Comparison of ENCODE assay signal across 1 cellular context in genomic region chr3:50207359-50208042, GRCh38.
TF ChIP-seq lines count a peak whose summit lies in the region.

No MANE protein-coding gene starts in this region.

TF ChIP-seq in HepG2, 621 proteins besides CTCF, POLR2A, EP300 and RAD21:
- TF ChIP-seq ZNF446 (CRISPR knock-in tag; IDR thresholded peaks at IDR 0.05) (0 out of 2 replicates have a peak, but pooled peaks have one; percentile 32), REPIN1 (CRISPR knock-in tag; IDR thresholded peaks at IDR 0.05; ENCODE audit: borderline replicate concordance, low read depth) (0 out of 2 replicates have a peak, but pooled peaks have one; percentile 37), ZNF7 (CRISPR knock-in tag; IDR thresholded peaks at IDR 0.05) (0 out of 2 replicates have a peak, but pooled peaks have one; percentile 15), PATZ1 (CRISPR knock-in tag; IDR thresholded peaks at IDR 0.05) (peak; percentile 30; the same call in 1 of the 2 replicates), POGK (CRISPR knock-in tag; conservative IDR thresholded peaks at IDR 0.05) (0 out of 2 replicates have a peak, but pooled peaks have one; percentile 24), ISL2 (CRISPR knock-in tag; IDR thresholded peaks at IDR 0.05) (no peak), RERE (CRISPR knock-in tag; IDR thresholded peaks at IDR 0.05; ENCODE audit: low read depth) (no peak), AGO2 (optimal IDR thresholded peaks at IDR 0.05; ENCODE audit: low read depth, low read length) (peak; percentile 25), CC2D1A (CRISPR knock-in tag; IDR thresholded peaks at IDR 0.05) (0 out of 2 replicates have a peak, but pooled peaks have one; percentile 43), ZNF589 (CRISPR knock-in tag; conservative IDR thresholded peaks at IDR 0.05) (no peak), ZNF30 (CRISPR knock-in tag; IDR thresholded peaks at IDR 0.05) (0 out of 2 replicates have a peak, but pooled peaks have one; percentile 47), TARDBP (CRISPR knock-in tag; IDR thresholded peaks at IDR 0.05) (0 out of 2 replicates have a peak, but pooled peaks have one; percentile 35), RBFOX2 (IDR thresholded peaks at IDR 0.05; ENCODE audit: low read depth, low read length) (peak; percentile 38; the same call in 1 of the 2 replicates), PREB (CRISPR knock-in tag; IDR thresholded peaks at IDR 0.05) (no peak), TFAP4 (IDR thresholded peaks at IDR 0.05; ENCODE audit: borderline replicate concordance, low read depth) (0 out of 2 replicates have a peak, but pooled peaks have one; percentile 26), ZKSCAN1 (IDR thresholded peaks at IDR 0.05; ENCODE audit: low read length) (peak; percentile 76; the same call in 1 of the 2 replicates), CBX2 (IDR thresholded peaks at IDR 0.05; ENCODE audit: low read depth, low read length) (no peak), CBX2 (CRISPR knock-in tag; IDR thresholded peaks at IDR 0.05; ENCODE audit: low read depth) (0 out of 2 replicates have a peak, but pooled peaks have one; percentile 27), ZZZ3 (CRISPR knock-in tag; IDR thresholded peaks at IDR 0.05; ENCODE audit: borderline replicate concordance) (no peak), ZNF687 (CRISPR knock-in tag; IDR thresholded peaks at IDR 0.05) (peak; percentile 53)
